In the genomic region with DNA sequence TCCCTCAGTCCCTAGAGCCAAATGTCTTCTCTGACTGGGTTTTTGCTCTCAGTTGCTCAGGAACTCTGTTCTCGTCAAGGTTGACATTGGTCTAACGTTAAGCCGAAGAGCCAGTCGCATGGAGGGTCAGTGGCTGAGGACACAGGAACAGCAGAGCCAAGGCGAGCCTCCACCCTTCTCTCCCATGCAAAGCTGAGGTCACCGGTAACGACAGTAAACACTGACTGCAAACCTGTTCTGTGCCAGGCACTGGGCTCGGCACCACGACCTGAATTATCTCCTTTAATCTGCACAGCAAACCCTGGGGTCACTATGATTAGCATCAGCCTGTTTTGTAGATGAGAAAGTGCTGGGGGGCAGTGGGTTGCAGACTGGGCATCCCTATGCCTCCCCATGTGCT, we compare ENCODE assay signal across 19 cellular contexts.
DNase-seq lines count a peak whose midpoint lies in the region; ATAC-seq and TF ChIP-seq lines count a peak whose summit lies in the region.
"Had no signal": no experiment of that assay in that cellular context is flagged by ENCODE, and none has a peak within 500 bp of the region (broad histone marks: within the 10 kb centered on the region; RNA-seq: fewer than 3 reads in every experiment).

No MANE protein-coding gene starts in this region.

- H3K9me3 ChIP-seq in NT2/D1 (ENCODE audit: insufficient read depth, low read length) = no peaks in the 10 kb centered on the region
- no peaks in the 10 kb centered on the region for H3K9me3 ChIP-seq in osteoblast (ENCODE audit: low read depth, low read length)
- no peaks in the 10 kb centered on the region for H3K9me3 ChIP-seq in GM23248 (ENCODE audit: low read depth)
- no peaks in the 10 kb centered on the region for H3K9me3 ChIP-seq in testis
- H3K9me3 ChIP-seq: A549; BLaER1 treated with 17β-estradiol and CSF1 and Interleukin-3, amounts not matched to agents 10 nM and 100 nM had no signal

- peak overlapping the region; percentile 26 for H3K9ac ChIP-seq in NT2/D1 (ENCODE audit: insufficient read length, low read depth)
- no peak overlapping the region for H3K9ac ChIP-seq in GM23248
- H3K9ac ChIP-seq: BLaER1 treated with 17β-estradiol and CSF1 and Interleukin-3, amounts not matched to agents 10 nM and 100 nM had no signal

- H4K20me1 ChIP-seq in osteoblast (ENCODE audit: insufficient read depth, low read length) (no peaks in the 10 kb centered on the region), GM23248 (ENCODE audit: insufficient read depth) (no peaks in the 10 kb centered on the region)

- no peaks in the 10 kb centered on the region for H3K9me2 ChIP-seq in GM23248 (ENCODE audit: insufficient read depth)

- H3K36me3 Mint-ChIP-seq in CD14-positive monocyte = no peaks in the 10 kb centered on the region
- H3K36me3 Mint-ChIP-seq: CD8-positive, alpha-beta memory T cell had no signal

- in situ Hi-C loops in GM23248 (cut with MboI) = no loop called here

- H3K79me2 ChIP-seq in osteoblast (ENCODE audit: insufficient read depth, low read length) (no peaks in the 10 kb centered on the region), GM23248 (ENCODE audit: insufficient read depth) (no peaks in the 10 kb centered on the region)

- H2AFZ ChIP-seq in osteoblast (ENCODE audit: low read length) (no peak overlapping the region), GM23248 (no peak overlapping the region)

- peak; percentile 12 for DNase-seq in CD14-positive monocyte (ENCODE audit: low spot score)
- no peak for DNase-seq in NT2/D1 (ENCODE audit: low read depth, low spot score)
- peak; percentile 59 for DNase-seq in islet precursor cell
- peak; percentile 36 for DNase-seq in osteoblast (ENCODE audit: insufficient read length, low spot score, missing footprints)
- DNase-seq in GM23248 = no peak
- DNase-seq in testis = no peak
- no peak for DNase-seq in NCI-H1105 treated with DMSO at 0.1 percent for 48 hours (lab: John Stamatoyannopoulos, UW)
- DNase-seq: CD8-positive, alpha-beta memory T cell; DMS53; EL; GOT3; HFFc6; NCI-H1092 treated with DMSO at 0.1 percent for 48 hours; NCI-H1694; SHP77 treated with DMSO at 0.1 percent for 48 hours had no signal

- no peak overlapping the region for H3K4me3 Mint-ChIP-seq in CD14-positive monocyte
- H3K4me3 Mint-ChIP-seq: CD8-positive, alpha-beta memory T cell; HFFc6 had no signal

- no peak for TF ChIP-seq POLR2A in testis (IDR thresholded peaks at IDR 0.05)

- no peak for ATAC-seq in GM18502 (IDR thresholded peaks at IDR 0.05; ENCODE audit: poor library complexity, unreplicated experiment)
- ATAC-seq: A549, GM12878 had no signal

- H3K4me3 ChIP-seq in NT2/D1 (ENCODE audit: insufficient read length, low read depth) (no peak overlapping the region), osteoblast (ENCODE audit: insufficient read depth, low read length) (no peak overlapping the region), GM23248 (no peak overlapping the region), testis (no peak overlapping the region)
- H3K4me3 ChIP-seq: A549; BLaER1 treated with 17β-estradiol and CSF1 and Interleukin-3, amounts not matched to agents 10 nM and 100 nM; GM12878 had no signal

- no peaks in the 10 kb centered on the region for H3F3A ChIP-seq in GM23248 (ENCODE audit: insufficient read depth)

- no peak overlapping the region for H3K27ac Mint-ChIP-seq in CD14-positive monocyte
- H3K27ac Mint-ChIP-seq: HFFc6 had no signal

- WGBS in GM23248 (ENCODE audit: low coverage in 1 of 2, low lambda C conversion rate in 2 of 2, missing lambda C conversion rate in 2 of 2), 2 experiments = 61 to 66% methylated on average over 9 of the region's 9 CpGs
- WGBS in testis, 2 donors = 90 to 96% methylated on average over 9 of the region's 9 CpGs

- no peak overlapping the region for H3K27ac ChIP-seq in osteoblast (ENCODE audit: low read depth, low read length)
- no peak overlapping the region for H3K27ac ChIP-seq in GM23248
- no peak overlapping the region for H3K27ac ChIP-seq in testis
- H3K27ac ChIP-seq: A549; BLaER1 treated with 17β-estradiol and CSF1 and Interleukin-3, amounts not matched to agents 10 nM and 100 nM had no signal

- peaks cover 9% of the 10 kb centered on the region for H3K4me1 Mint-ChIP-seq in CD14-positive monocyte
- H3K4me1 Mint-ChIP-seq: CD8-positive, alpha-beta memory T cell had no signal

- H3K27me3 Mint-ChIP-seq in CD14-positive monocyte (ENCODE audit: low read depth in 3 of 3) = peaks cover 0 to 5% (median 2%) of the 10 kb centered on the region in 3 donors

- TF ChIP-seq CTCF in CD14-positive monocyte (IDR thresholded peaks at IDR 0.05) = no peak
- no peak for TF ChIP-seq CTCF in osteoblast (IDR thresholded peaks at IDR 0.05; ENCODE audit: extremely low read depth, low read depth, low read length)
- TF ChIP-seq CTCF in testis (IDR thresholded peaks at IDR 0.05) = no peak

- H3K4me1 ChIP-seq in NT2/D1 (ENCODE audit: insufficient read depth, insufficient read length) (peaks cover 27% of the 10 kb centered on the region), osteoblast (ENCODE audit: insufficient read depth, low read length) (peaks cover 6% of the 10 kb centered on the region), GM23248 (ENCODE audit: insufficient read depth) (no peaks in the 10 kb centered on the region), testis (no peaks in the 10 kb centered on the region)
- H3K4me1 ChIP-seq: A549 had no signal

- no peak overlapping the region for H3K4me2 ChIP-seq in osteoblast (ENCODE audit: insufficient read depth, low read length)
- no peak overlapping the region for H3K4me2 ChIP-seq in GM23248 (ENCODE audit: unreplicated experiment)
- H3K4me2 ChIP-seq: A549 had no signal

- intact Hi-C loops in CD14-positive monocyte (cut with micrococcal nuclease) (no loop called here), testis (cut with DNase I; ENCODE audit: low total_unique reads) (no loop called here)

- H3K27me3 ChIP-seq in NT2/D1 (ENCODE audit: insufficient read depth, insufficient read length) (no peaks in the 10 kb centered on the region), osteoblast (ENCODE audit: insufficient read depth, low read length) (peaks cover 4% of the 10 kb centered on the region), GM23248 (replicated peaks; ENCODE audit: insufficient read depth) (no peaks in the 10 kb centered on the region), testis (no peaks in the 10 kb centered on the region)

- no peaks in the 10 kb centered on the region for H3K36me3 ChIP-seq in NT2/D1 (ENCODE audit: insufficient read depth, insufficient read length, low read length)
- H3K36me3 ChIP-seq in osteoblast (ENCODE audit: insufficient read depth, low read length) = no peaks in the 10 kb centered on the region
- no peaks in the 10 kb centered on the region for H3K36me3 ChIP-seq in GM23248 (ENCODE audit: low read depth)
- H3K36me3 ChIP-seq in testis (ENCODE audit: low read depth, missing control alignments) = no peaks in the 10 kb centered on the region
- H3K36me3 ChIP-seq: BLaER1 treated with 17β-estradiol and CSF1 and Interleukin-3, amounts not matched to agents 10 nM and 100 nM had no signal

- H3K9me3 Mint-ChIP-seq in CD14-positive monocyte = peaks cover 0 to 3% (median 0%) of the 10 kb centered on the region in 7 donors
- H3K9me3 Mint-ChIP-seq: CD8-positive, alpha-beta memory T cell had no signal

Comparison
In these comparisons a context has a peak if more than half of its experiments do, and no peak if none do; other contexts are left out.
1. DNase-seq: peak in CD14-positive monocyte (single experiment), islet precursor cell (single experiment) and osteoblast (single experiment); none in NT2/D1 (single experiment), GM23248 (single experiment), testis (single experiment) and NCI-H1105 treated with DMSO at 0.1 percent for 48 hours (single experiment).